8 cellular contexts compared by ENCODE assay signal in genomic region chr3:194333212-194333980, GRCh38. TPM values are rescaled to one million over a fixed set of nuclear protein-coding genes. Genes with fewer than 3 reads are reported as not detected.
DNase-seq lines count a peak whose midpoint lies in the region; ATAC-seq and TF ChIP-seq lines count a peak whose summit lies in the region.

No MANE protein-coding gene starts in this region.

- H3K18ac ChIP-seq in IMR-90 (ENCODE audit: low read depth, low read length) (no peak overlapping the region), neuronal stem cell (ENCODE audit: low read length) (peak overlapping the region; percentile 91)

- H2AFZ ChIP-seq in IMR-90 (replicated peaks; ENCODE audit: low read length, poor library complexity) (peak overlapping the region; percentile 95), neuronal stem cell (ENCODE audit: low read length) (peak overlapping the region; percentile 93)

- peak overlapping the region; percentile 90 for H2AK9ac ChIP-seq in IMR-90 (replicated peaks; ENCODE audit: low read depth, low read length, poor library complexity)

- peaks cover 7% of the 10 kb centered on the region for H3K4me1 ChIP-seq in CD4-positive, CD25-positive, alpha-beta regulatory T cell (ENCODE audit: control insufficient read depth, insufficient read depth, low read length, poor library complexity, severe bottlenecking)
- peaks cover 12% of the 10 kb centered on the region for H3K4me1 ChIP-seq in IMR-90 (ENCODE audit: control insufficient read depth, insufficient read depth, low read length)
- peaks cover 6 to 12% of the 10 kb centered on the region in 2 donors for H3K4me1 ChIP-seq in neuronal stem cell (ENCODE audit: control insufficient read depth in 2 of 2, insufficient read depth in 1 of 2, low read depth in 1 of 2, low read length in 2 of 2)
- H3K4me1 ChIP-seq in suprapubic skin: peaks cover 46% of the 10 kb centered on the region

- peak overlapping the region in 3 of 4 donors; percentile 40 to 72 (median 66) for H3K4me3 Mint-ChIP-seq in CD4-positive, CD25-positive, alpha-beta regulatory T cell

- peak overlapping the region; percentile 23; the same call in 1 of the 2 replicates for H4K91ac ChIP-seq in IMR-90 (ENCODE audit: insufficient read depth, low read depth, low read length)
- H4K91ac ChIP-seq in neuronal stem cell (ENCODE audit: low read depth, low read length, poor library complexity): peak overlapping the region; percentile 3

- peak overlapping the region in 1 of 2 experiments; percentile 58; a peak in 2 of 4 replicates for H4K8ac ChIP-seq in IMR-90 (ENCODE audit: low read depth in 2 of 2, low read length in 2 of 2)
- H4K8ac ChIP-seq in neuronal stem cell (ENCODE audit: low read depth, low read length): no peak overlapping the region

- no peaks in the 10 kb centered on the region for H3K36me3 Mint-ChIP-seq in CD4-positive, CD25-positive, alpha-beta regulatory T cell

- dilution Hi-C loops in IMR-90 (cut with HindIII; ENCODE audit: low sequenced_read_pairs, unreplicated experiment): no loop called here

- no peak overlapping the region; the same call in 1 of the 2 replicates for H3K14ac ChIP-seq in IMR-90 (replicated peaks; ENCODE audit: low read depth, low read length)
- H3K14ac ChIP-seq in neuronal stem cell (ENCODE audit: low read length): peak overlapping the region; percentile 86

- TF ChIP-seq EP300 in suprapubic skin (IDR thresholded peaks at IDR 0.05): no peak

- H3K56ac ChIP-seq in IMR-90 (ENCODE audit: extremely low read depth, insufficient read depth, low read length): no peak overlapping the region

- H3K4me2 ChIP-seq in IMR-90 (ENCODE audit: low read depth, low read length) (peak overlapping the region; percentile 80), neuronal stem cell (ENCODE audit: insufficient read depth, low read length, poor library complexity, severe bottlenecking) (peak overlapping the region; percentile 80)

- H3K9me1 ChIP-seq in IMR-90 (ENCODE audit: insufficient read depth, low read length): no peaks in the 10 kb centered on the region

- H3K9me3 Mint-ChIP-seq in CD4-positive, CD25-positive, alpha-beta regulatory T cell: peaks cover 0 to 3% (median 0%) of the 10 kb centered on the region in 7 donors

- peak; percentile 97 for TF ChIP-seq CTCF in IMR-90 (conservative IDR thresholded peaks at IDR 0.05; ENCODE audit: low read depth, low read length)
- peak; percentile 96 for TF ChIP-seq CTCF in fibroblast of the aortic adventitia (IDR thresholded peaks at IDR 0.05; ENCODE audit: insufficient read depth, low read length)
- peak; percentile 95 to 99 for TF ChIP-seq CTCF in suprapubic skin (IDR thresholded peaks at IDR 0.05)

- H2AK5ac ChIP-seq in IMR-90 (ENCODE audit: low read depth, low read length): peak overlapping the region; percentile 38; the same call in 1 of the 2 replicates
- H2AK5ac ChIP-seq in neuronal stem cell (ENCODE audit: low read depth, low read length): no peak overlapping the region

- H3K27ac ChIP-seq in CD4-positive, CD25-positive, alpha-beta regulatory T cell (ENCODE audit: insufficient read depth, low read length, poor library complexity, severe bottlenecking): no peak overlapping the region
- H3K27ac ChIP-seq in IMR-90 (ENCODE audit: insufficient read depth, low read length) (no peak overlapping the region), neuronal stem cell (replicated peaks; ENCODE audit: low read length) (no peak overlapping the region), suprapubic skin (no peak overlapping the region)

- H2BK5ac ChIP-seq in IMR-90 (ENCODE audit: low read depth, low read length, poor library complexity, severe bottlenecking): no peak overlapping the region
- H2BK5ac ChIP-seq in neuronal stem cell (ENCODE audit: low read length): no peak overlapping the region

- no peaks in the 10 kb centered on the region for H4K20me1 ChIP-seq in IMR-90 (ENCODE audit: insufficient read depth, low read length)

- no peak overlapping the region for H3K9ac ChIP-seq in IMR-90 (ENCODE audit: low read depth, low read length)
- H3K9ac ChIP-seq in neuronal stem cell (ENCODE audit: low read depth, low read length, poor library complexity): peak overlapping the region; percentile 47

- H2BK15ac ChIP-seq in IMR-90 (ENCODE audit: low read depth, low read length): no peak overlapping the region
- peak overlapping the region; percentile 97 for H2BK15ac ChIP-seq in neuronal stem cell (ENCODE audit: low read length)

- H3K4ac ChIP-seq in IMR-90 (ENCODE audit: low read depth, low read length) (peak overlapping the region; percentile 60), neuronal stem cell (ENCODE audit: low read length) (no peak overlapping the region)

- TF ChIP-seq RAD21 in IMR-90 (IDR thresholded peaks at IDR 0.05; ENCODE audit: low read length): peak; percentile 100

- no peaks in the 10 kb centered on the region for H3K9me3 ChIP-seq in CD4-positive, CD25-positive, alpha-beta regulatory T cell (ENCODE audit: control insufficient read depth in 2 of 2, low read length in 2 of 2)
- H3K9me3 ChIP-seq in IMR-90 (ENCODE audit: control insufficient read depth, insufficient read depth, low read length) (no peaks in the 10 kb centered on the region), neuronal stem cell (replicated peaks in 1 of 2; ENCODE audit: control insufficient read depth in 2 of 2, insufficient read depth in 1 of 2, low read depth in 1 of 2, low read length in 2 of 2) (no peaks in the 10 kb centered on the region), suprapubic skin (no peaks in the 10 kb centered on the region)

- H3K23ac ChIP-seq in IMR-90 (ENCODE audit: low read depth, low read length) (peak overlapping the region; percentile 67), neuronal stem cell (ENCODE audit: low read depth, low read length, poor library complexity) (peak overlapping the region; percentile 45)

- H3K4me3 ChIP-seq in CD4-positive, CD25-positive, alpha-beta regulatory T cell (ENCODE audit: low read depth, low read length): no peak overlapping the region
- H3K4me3 ChIP-seq in IMR-90 (ENCODE audit: insufficient read depth, low read depth, low read length) (peak overlapping the region; percentile 53), fibroblast of the aortic adventitia (ENCODE audit: low read depth, low read length) (peak overlapping the region; percentile 69), neuronal stem cell (ENCODE audit: low read length in 2 of 2) (peak overlapping the region; percentile 49 to 79), suprapubic skin (peak overlapping the region; percentile 44)

- DNase-seq in CD4-positive, CD25-positive, alpha-beta regulatory T cell: peak; percentile 74 to 86 (median 85)
- DNase-seq in IMR-90: peak; percentile 80
- peak; percentile 87 for DNase-seq in activated T-cell treated with anti-CD3 and anti-CD28 coated beads for 1 hour (ENCODE audit: low read depth)
- DNase-seq in fibroblast of the aortic adventitia (ENCODE audit: low read depth): peak; percentile 40
- DNase-seq in neuronal stem cell (ENCODE audit: low spot score): peak; percentile 86
- peak; percentile 90 to 93 for DNase-seq in suprapubic skin (ENCODE audit: low spot score in 2 of 2)
- no peak for DNase-seq in NCI-H2081 (lab: John Stamatoyannopoulos, UW)

- CTCF ChIA-PET in IMR-90 (lab: Yijun Ruan, JAX): interaction anchor here (0.6 to 1.2 kb wide), 11 partner anchors 8 to 301 kb away, joined by 3 to 6 read pairs (median 4); partner anchors contain the start of gene GP5

- peak overlapping the region; percentile 87 for H2BK12ac ChIP-seq in neuronal stem cell (ENCODE audit: low read length)

- BruUV-seq in IMR-90 (replicated peaks; lab: Mats Ljungman, UMichigan): no TSS peak

- H3K27me3 Mint-ChIP-seq in CD4-positive, CD25-positive, alpha-beta regulatory T cell: peaks cover 36% of the 10 kb centered on the region

- H2BK20ac ChIP-seq in IMR-90 (ENCODE audit: low read depth, low read length): peak overlapping the region; percentile 54; the same call in 1 of the 2 replicates

- 0 out of 2 replicates have a peak, but pooled peaks have one; percentile 38 for TF ChIP-seq POLR2A in IMR-90 (IDR thresholded peaks at IDR 0.05; ENCODE audit: low read depth, low read length)
- no peak for TF ChIP-seq POLR2A in suprapubic skin (IDR thresholded peaks at IDR 0.05)

- in situ Hi-C loops in IMR-90 (cut with MboI; ENCODE audit: low sequenced_read_pairs): loop anchor here (10.0 to 25.0 kb wide), 2 partner anchors 271 to 529 kb away; no protein-coding TSS in a partner anchor

- no peak overlapping the region for H4K5ac ChIP-seq in IMR-90 (ENCODE audit: low read depth, low read length)

- H2BK120ac ChIP-seq in IMR-90 (ENCODE audit: low read depth, low read length) (peak overlapping the region; percentile 76), neuronal stem cell (ENCODE audit: low read depth, low read length) (no peak overlapping the region)

- H3K4me1 Mint-ChIP-seq in CD4-positive, CD25-positive, alpha-beta regulatory T cell: peaks cover 0 to 11% (median under 1%) of the 10 kb centered on the region in 4 donors

- POLR2A ChIA-PET in IMR-90 (lab: Charles Lee; ENCODE audit: unreplicated experiment): interaction anchor here (0.6 kb wide), 1 partner anchor 63 kb away, joined by 4 read pairs; no protein-coding TSS in a partner anchor

- intact Hi-C loops in IMR-90 (cut with micrococcal nuclease): loop anchor here (1.0 to 5.0 kb wide), 3 partner anchors 71 to 929 kb away; no protein-coding TSS in a partner anchor

- 3% methylated on average over 63 of the region's 69 CpGs; no CpG with 5 or more reads in 1 of the 2 experiments for WGBS in IMR-90 (ENCODE audit: extremely low coverage in 2 of 2, insufficient read length in 1 of 2), 2 experiments
- no CpG with 5 or more reads among the region's 69 CpGs for WGBS in neuronal stem cell (ENCODE audit: extremely low coverage in 2 of 2, insufficient read length in 2 of 2, insufficient replicate concordance in 1 of 2), 2 donors
- whole genome bisulfite sequencing in suprapubic skin: 11% methylated on average over 8 of the region's 69 CpGs

- no peak overlapping the region for H3K27ac Mint-ChIP-seq in CD4-positive, CD25-positive, alpha-beta regulatory T cell

- H3K27me3 ChIP-seq in CD4-positive, CD25-positive, alpha-beta regulatory T cell (ENCODE audit: control insufficient read depth, insufficient read depth, low read length): peaks cover 8% of the 10 kb centered on the region
- H3K27me3 ChIP-seq in IMR-90 (ENCODE audit: control insufficient read depth, insufficient read depth, low read length) (no peaks in the 10 kb centered on the region; the same call in 1 of the 2 replicates), neuronal stem cell (ENCODE audit: control insufficient read depth in 3 of 3, insufficient read depth in 3 of 3, low read depth in 1 of 3, low read length in 3 of 3) (peaks cover 0 to 56% (median 15%) of the 10 kb centered on the region in 3 experiments), suprapubic skin (peaks cover 10% of the 10 kb centered on the region)

- H3K79me1 ChIP-seq in IMR-90 (ENCODE audit: low read depth in 1 of 2, low read length in 2 of 2): no peaks in the 10 kb centered on the region
- H3K79me1 ChIP-seq in neuronal stem cell (ENCODE audit: low read depth, low read length): no peaks in the 10 kb centered on the region

- no peaks in the 10 kb centered on the region for H3K36me3 ChIP-seq in CD4-positive, CD25-positive, alpha-beta regulatory T cell (ENCODE audit: control insufficient read depth, insufficient read depth, low read length)
- no peaks in the 10 kb centered on the region for H3K36me3 ChIP-seq in IMR-90 (ENCODE audit: control insufficient read depth, insufficient read depth, low read length)
- no peaks in the 10 kb centered on the region for H3K36me3 ChIP-seq in neuronal stem cell (replicated peaks in 1 of 2; ENCODE audit: control insufficient read depth in 2 of 2, insufficient read depth in 2 of 2, low read length in 2 of 2)
- H3K36me3 ChIP-seq in suprapubic skin: no peaks in the 10 kb centered on the region

- peak; percentile 86 to 94 for ATAC-seq in CD4-positive, CD25-positive, alpha-beta regulatory T cell (ENCODE audit: low read depth in 2 of 2)
- peak; percentile 80 for ATAC-seq in GM21526 (IDR thresholded peaks at IDR 0.05; ENCODE audit: low FRiP score, unreplicated experiment)
- ATAC-seq in IMR-90 (ENCODE audit: low read depth): peak; percentile 90

RNA-seq across cellular contexts. Expression of gene CPN2, which starts 17.7 kb away (rescaled TPM):
- total RNA-seq in CD4-positive, CD25-positive, alpha-beta regulatory T cell: not detected
- not detected for polyA plus RNA-seq in CD4-positive, CD25-positive, alpha-beta regulatory T cell
- total RNA-seq in IMR-90 (2012; rRNA removed) (not detected in 2 replicates), fibroblast of the aortic adventitia (ENCODE audit: low replicate concordance) (not detected in 2 replicates), suprapubic skin (not detected)
- polyA plus RNA-seq in IMR-90 (2012; rRNA removed): 0.07 TPM in 2 replicates
- polyA plus RNA-seq in IMR-90 (2012; cell fraction: cytosol; rRNA removed): 0.10 TPM in 1 of 2 replicates, not detected in the other
- polyA plus RNA-seq in IMR-90 (2012; cell fraction: nucleus; rRNA removed; ENCODE audit: low replicate concordance): 0.11 and 0.21 TPM in 2 replicates
- polyA plus RNA-seq in neuronal stem cell (2013, experiment 1 of 2): not detected
- polyA plus RNA-seq in neuronal stem cell (2013, experiment 2 of 2): not detected

RNA-seq across cellular contexts. Expression of gene LRRC15, which starts 36.1 kb away (rescaled TPM):
- not detected for total RNA-seq in CD4-positive, CD25-positive, alpha-beta regulatory T cell
- polyA plus RNA-seq in CD4-positive, CD25-positive, alpha-beta regulatory T cell: not detected
- 2.5 and 3.3 TPM in 2 replicates for total RNA-seq in IMR-90 (2012; rRNA removed)
- polyA plus RNA-seq in IMR-90 (2012; rRNA removed): 9.0 and 9.7 TPM in 2 replicates
- 3.9 and 6.9 TPM in 2 replicates for polyA plus RNA-seq in IMR-90 (2012; cell fraction: cytosol; rRNA removed)
- polyA plus RNA-seq in IMR-90 (2012; cell fraction: nucleus; rRNA removed; ENCODE audit: low replicate concordance): 4.2 TPM in 2 replicates
- 0.25 and 10.0 TPM in 2 replicates for total RNA-seq in fibroblast of the aortic adventitia (ENCODE audit: low replicate concordance)
- polyA plus RNA-seq in neuronal stem cell (2013, experiment 1 of 2): 0.01 TPM
- 0.01 TPM for polyA plus RNA-seq in neuronal stem cell (2013, experiment 2 of 2)
- 10 to 100 TPM in 1 of 4 donors, 1 to 10 TPM in 2, not detected in 1; 5.6 to 23.7 (median 9.6) TPM for total RNA-seq in suprapubic skin

Comparison
In these comparisons a context has a peak if more than half of its experiments do, and no peak if none do; other contexts are left out.
1. DNase-seq: peak in CD4-positive, CD25-positive, alpha-beta regulatory T cell (3 of 3), IMR-90 (single experiment), activated T-cell treated with anti-CD3 and anti-CD28 coated beads for 1 hour (single experiment), fibroblast of the aortic adventitia (single experiment), neuronal stem cell (single experiment) and suprapubic skin (2 of 2); none in NCI-H2081 (0 of 2).
2. Peak in every context shown above with its lines, with median percentiles within 50 percentile points of each other: ATAC-seq and CTCF ChIP-seq.